ENCODE assay signal across 8 cellular contexts in the genomic region with DNA sequence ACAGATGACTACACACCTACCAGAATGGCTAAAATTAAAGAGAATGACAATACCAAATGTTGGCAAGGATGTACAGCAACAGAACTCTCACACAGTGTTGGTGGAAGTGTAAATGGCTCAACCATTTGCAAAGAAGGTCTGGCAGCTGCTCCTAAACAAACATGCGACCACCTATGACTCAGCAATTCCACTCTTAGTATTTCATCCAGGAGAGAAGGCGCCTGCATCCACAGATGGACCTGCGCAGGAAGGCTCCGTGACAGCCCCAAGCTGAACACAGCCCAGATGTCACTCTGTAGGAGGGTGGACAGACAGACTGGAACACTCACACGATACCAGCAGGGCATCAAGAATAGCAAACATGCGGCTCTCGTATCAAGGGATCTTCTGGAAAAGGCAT. TPM values are rescaled to one million over a fixed set of nuclear protein-coding genes. Genes with fewer than 3 reads are reported as not detected.
DNase-seq lines count a peak whose midpoint lies in the region; ATAC-seq lines count a peak whose summit lies in the region.

No MANE protein-coding gene starts in this region.

- WGBS in aorta, 2 donors, result 52 to 57% methylated on average over 7 of the region's 7 CpGs

- peaks cover 18% of the 10 kb centered on the region for H3K36me3 ChIP-seq in iPS-18a (ENCODE audit: control insufficient read depth, low read depth, low read length)
- H3K36me3 ChIP-seq in aorta (ENCODE audit: control insufficient read depth in 1 of 2, insufficient read depth in 2 of 2, low read length in 1 of 2), result no peaks in the 10 kb centered on the region

- H3K4me3 ChIP-seq in iPS-18a (ENCODE audit: low read length) (no peak overlapping the region), aorta (ENCODE audit: low read length in 2 of 2) (no peak overlapping the region)

- no peak overlapping the region for H3K4me3 Mint-ChIP-seq in activated CD4-positive, alpha-beta memory T cell treated with anti-CD3 and anti-CD28 coated beads for 36 hours

- H3K27me3 ChIP-seq in iPS-18a (ENCODE audit: control insufficient read depth, insufficient read depth, low read length), result no peaks in the 10 kb centered on the region
- H3K27me3 ChIP-seq in aorta (ENCODE audit: control insufficient read depth in 1 of 2, insufficient read depth in 2 of 2, low read length in 1 of 2), result no peaks in the 10 kb centered on the region

- peaks cover 72% of the 10 kb centered on the region for H3K4me1 Mint-ChIP-seq in activated CD4-positive, alpha-beta memory T cell treated with anti-CD3 and anti-CD28 coated beads for 36 hours (ENCODE audit: low read depth)

- ATAC-seq in left ventricle myocardium superior (no peak), aorta (ENCODE audit: low FRiP score) (no peak), GM18907 (IDR thresholded peaks at IDR 0.05; ENCODE audit: unreplicated experiment) (no peak), GM21515 (IDR thresholded peaks at IDR 0.05; ENCODE audit: unreplicated experiment) (no peak)

- H3K4me1 ChIP-seq in iPS-18a (ENCODE audit: control insufficient read depth, low read depth, low read length) (peaks cover 10% of the 10 kb centered on the region), aorta (ENCODE audit: control insufficient read depth in 1 of 2, insufficient read depth in 2 of 2, low read length in 2 of 2) (peaks cover 0 to 4% of the 10 kb centered on the region in 2 donors)

- H3K9ac ChIP-seq in iPS-18a (ENCODE audit: low read length), result peak overlapping the region; percentile 12

- peak overlapping the region; percentile 88 for H3K27ac Mint-ChIP-seq in activated CD4-positive, alpha-beta memory T cell treated with anti-CD3 and anti-CD28 coated beads for 36 hours

- H3K27ac ChIP-seq in iPS-18a (ENCODE audit: low read length), result peak overlapping the region; percentile 45
- no peak overlapping the region for H3K27ac ChIP-seq in aorta (ENCODE audit: low read depth in 1 of 2, low read length in 2 of 2)

- CTCF ChIA-PET in activated CD4-positive, alpha-beta memory T cell treated with anti-CD3 and anti-CD28 coated beads for 36 hours (lab: Charles Lee), result interaction anchor here (1.2 to 2.9 kb wide), 2 partner anchors 66 to 73 kb away, joined by 3 to 17 read pairs; a partner anchor contains a TSS

- H3K9me3 ChIP-seq in iPS-18a (ENCODE audit: control insufficient read depth, low read depth, low read length), result no peaks in the 10 kb centered on the region
- H3K9me3 ChIP-seq in aorta (ENCODE audit: control insufficient read depth, low read length), result no peaks in the 10 kb centered on the region

- POLR2A ChIA-PET in activated CD4-positive, alpha-beta memory T cell treated with anti-CD3 and anti-CD28 coated beads for 36 hours (lab: Charles Lee), result no interaction called here

- H3K36me3 Mint-ChIP-seq in activated CD4-positive, alpha-beta memory T cell treated with anti-CD3 and anti-CD28 coated beads for 36 hours, result peaks cover 9% of the 10 kb centered on the region

- no peaks in the 10 kb centered on the region for H3K27me3 Mint-ChIP-seq in activated CD4-positive, alpha-beta memory T cell treated with anti-CD3 and anti-CD28 coated beads for 36 hours

- H3K9me3 Mint-ChIP-seq in activated CD4-positive, alpha-beta memory T cell treated with anti-CD3 and anti-CD28 coated beads for 36 hours, result no peaks in the 10 kb centered on the region

- DNase-seq in cardiac septum (ENCODE audit: low spot score) (peak; percentile 49), left ventricle myocardium superior (no peak), aorta (peak; percentile 31 to 37)
- DNase-seq in activated CD4-positive, alpha-beta memory T cell treated with anti-CD3 and anti-CD28 coated beads for 36 hours, result no peak
- DNase-seq in activated CD4-positive, CD25-positive, alpha-beta regulatory T cell treated with anti-CD3 and anti-CD28 coated beads, Interleukin-2, amount 50 U/mL, for 72 hours, result no peak

- intact Hi-C loops in cardiac septum (cut with DNase I) (no loop called here), left ventricle myocardium superior (cut with micrococcal nuclease) (no loop called here), aorta (cut with DNase I) (loop anchor here in 1 of 2 donors (5.0 kb wide), 1 partner anchor 64 kb away; a partner anchor contains a TSS)
- intact Hi-C loops in activated CD4-positive, alpha-beta memory T cell treated with anti-CD3 and anti-CD28 coated beads for 36 hours (cut with micrococcal nuclease), result no loop called here

RNA-seq across cellular contexts. Expression of a gene that starts 6.7 kb away (rescaled TPM):
- 194 TPM for total RNA-seq in cardiac septum
- total RNA-seq in left ventricle myocardium superior, result 143 TPM
- total RNA-seq in activated CD4-positive, alpha-beta memory T cell treated with anti-CD3 and anti-CD28 coated beads for 36 hours, result 10 to 100 TPM; 43.0 to 44.4 TPM
- 100 to 1,000 TPM; 268 to 271 TPM for total RNA-seq in aorta
- polyA plus RNA-seq in aorta, result 100 to 1,000 TPM; 103 to 191 TPM

RNA-seq across cellular contexts. Expression of a gene that starts 48.9 kb away (rescaled TPM):
- total RNA-seq in cardiac septum (66.0 TPM), left ventricle myocardium superior (72.2 TPM), aorta (10 to 100 TPM; 63.2 to 68.9 TPM)
- total RNA-seq in activated CD4-positive, alpha-beta memory T cell treated with anti-CD3 and anti-CD28 coated beads for 36 hours, result 10 to 100 TPM; 77.2 to 77.6 TPM
- polyA plus RNA-seq in aorta, result 10 to 100 TPM; 35.7 to 88.0 TPM

RNA-seq across cellular contexts. Expression of a gene that starts 53.9 kb away (rescaled TPM):
- 11.5 TPM for total RNA-seq in cardiac septum
- total RNA-seq in left ventricle myocardium superior, result 26.5 TPM
- 100 to 1,000 TPM; 242 to 247 TPM for total RNA-seq in activated CD4-positive, alpha-beta memory T cell treated with anti-CD3 and anti-CD28 coated beads for 36 hours
- total RNA-seq in aorta, result 100 to 1,000 TPM in 1 of 2 donors, 10 to 100 TPM in 1; 65.5 to 110 TPM
- polyA plus RNA-seq in aorta, result 10 to 100 TPM in 1 of 2 donors, 1 to 10 TPM in 1; 6.7 to 48.5 TPM

Comparison
In these comparisons a context has a peak if more than half of its experiments do, and no peak if none do; other contexts are left out.
1. DNase-seq: peak in cardiac septum (single experiment) and aorta (2 of 2); none in left ventricle myocardium superior (single experiment), activated CD4-positive, alpha-beta memory T cell treated with anti-CD3 and anti-CD28 coated beads for 36 hours (single experiment) and activated CD4-positive, CD25-positive, alpha-beta regulatory T cell treated with anti-CD3 and anti-CD28 coated beads, Interleukin-2, amount 50 U/mL, for 72 hours (single experiment).